8 cellular contexts compared by ENCODE assay signal in genomic region chr6:167832497-167833395, GRCh38. TPM values are rescaled to one million over a fixed set of nuclear protein-coding genes. Genes with fewer than 3 reads are reported as not detected.
DNase-seq lines count a peak whose midpoint lies in the region; ATAC-seq, FAIRE-seq and TF ChIP-seq lines count a peak whose summit lies in the region.

No MANE protein-coding gene starts in this region.

- H3K4me2 ChIP-seq in H1 (ENCODE audit: insufficient read depth in 1 of 2, low read depth in 2 of 2, low read length in 2 of 2) = peak overlapping the region; percentile 9 to 19; a peak in 2 of 4 replicates

- H4K20me1 ChIP-seq in H1 (replicated peaks in 1 of 2; ENCODE audit: control insufficient read depth in 1 of 2, insufficient read depth in 2 of 2, low read length in 2 of 2) = peaks cover 19 to 20% of the 10 kb centered on the region in 2 experiments

- H3K4me3 Mint-ChIP-seq in activated naive CD8-positive, alpha-beta T cell treated with anti-CD3 and anti-CD28 coated beads for 36 hours = no peak overlapping the region
- no peak overlapping the region for H3K4me3 Mint-ChIP-seq in activated naive CD8-positive, alpha-beta T cell treated with anti-CD3 and anti-CD28 coated beads, Interleukin-2, amount 50 U/mL, for 24 hours

- no peaks in the 10 kb centered on the region; the same call in 1 of the 2 replicates for H3K79me1 ChIP-seq in H1 (ENCODE audit: low read depth, low read length)

- H4K8ac ChIP-seq in H1 (ENCODE audit: extremely low read depth, insufficient read depth, low read length) = no peak overlapping the region

- H3K36me3 Mint-ChIP-seq in activated naive CD8-positive, alpha-beta T cell treated with anti-CD3 and anti-CD28 coated beads for 36 hours = peaks cover 1% of the 10 kb centered on the region
- H3K36me3 Mint-ChIP-seq in activated naive CD8-positive, alpha-beta T cell treated with anti-CD3 and anti-CD28 coated beads, Interleukin-2, amount 50 U/mL, for 24 hours (ENCODE audit: low read depth) = no peaks in the 10 kb centered on the region

- peaks cover 25 to 100% of the 10 kb centered on the region in 2 experiments for H3K79me2 ChIP-seq in H1 (ENCODE audit: control insufficient read depth in 1 of 2, insufficient read depth in 2 of 2, low read length in 2 of 2)

- no peak overlapping the region for H3K4ac ChIP-seq in H1 (replicated peaks; ENCODE audit: insufficient read length, low read depth, low read length)

- no peak overlapping the region for H2BK15ac ChIP-seq in H1 (ENCODE audit: low read length)

- H3K18ac ChIP-seq in H1 (ENCODE audit: extremely low read depth, low read length) = no peak overlapping the region

- H2BK5ac ChIP-seq in H1 (ENCODE audit: low read depth, low read length) = no peak overlapping the region

- no peak for FAIRE-seq in H1 (lab: Jason Lieb, UNC)

- no peak for ATAC-seq in activated naive CD8-positive, alpha-beta T cell treated with anti-CD3 and anti-CD28 coated beads, Interleukin-2, amount 50 U/mL, for 24 hours
- ATAC-seq in HG03565 (IDR thresholded peaks at IDR 0.05; ENCODE audit: unreplicated experiment) (peak; percentile 29), HG02610 (IDR thresholded peaks at IDR 0.05; ENCODE audit: unreplicated experiment) (no peak)

- no peak for TF ChIP-seq POLR2A in H1 (IDR thresholded peaks at IDR 0.05; ENCODE audit: control extremely low read depth in 1 of 2, low read depth in 2 of 2, low read length in 2 of 2)

- H2BK12ac ChIP-seq in H1 (ENCODE audit: low read depth, low read length) = no peak overlapping the region

- H3K4me1 ChIP-seq in H1 (replicated peaks in 1 of 4; ENCODE audit: control insufficient read depth in 3 of 4, insufficient read depth in 4 of 4, low read length in 3 of 4) = peaks cover 0 to 11% (median 3%) of the 10 kb centered on the region in 4 experiments; a peak in 2 of 7 replicates

- no peak overlapping the region for H4K5ac ChIP-seq in H1 (ENCODE audit: insufficient read length, low read depth, low read length)

- no peaks in the 10 kb centered on the region for H3K9me3 ChIP-seq in H1 (ENCODE audit: insufficient read depth in 2 of 2, low read depth in 1 of 2, low read length in 1 of 2)

- no peak for TF ChIP-seq RAD21 in H1 (IDR thresholded peaks at IDR 0.05 in 1 of 2, conservative IDR thresholded peaks at IDR 0.05 in 1 of 2; ENCODE audit: low read depth in 2 of 2, low read length in 2 of 2)

- no peak overlapping the region for H2AFZ ChIP-seq in H1 (ENCODE audit: low read length)

- no peak overlapping the region for H2AK5ac ChIP-seq in H1 (ENCODE audit: low read depth, low read length)

- H3K27ac ChIP-seq in H1 (ENCODE audit: low read depth, low read length) = 0 out of 2 replicates have a peak overlapping the region, but pooled peaks have one; percentile 23

- H3K9me3 Mint-ChIP-seq in activated naive CD8-positive, alpha-beta T cell treated with anti-CD3 and anti-CD28 coated beads for 36 hours = no peaks in the 10 kb centered on the region
- no peaks in the 10 kb centered on the region for H3K9me3 Mint-ChIP-seq in activated naive CD8-positive, alpha-beta T cell treated with anti-CD3 and anti-CD28 coated beads, Interleukin-2, amount 50 U/mL, for 24 hours

- 53% methylated on average over 4 of the region's 4 CpGs; no CpG with 5 or more reads in 1 of the 2 experiments for WGBS in H1 (ENCODE audit: extremely low coverage in 1 of 2, insufficient coverage in 1 of 2, insufficient read length in 1 of 2, insufficient replicate concordance in 2 of 2, low coverage in 1 of 2, low lambda C conversion rate in 2 of 2, missing lambda C conversion rate in 1 of 2), 2 experiments

- no peaks in the 10 kb centered on the region for H3K23me2 ChIP-seq in H1 (ENCODE audit: low read depth, low read length)

- no peak overlapping the region for H3K4me3 ChIP-seq in H1 (ENCODE audit: extremely low read depth in 1 of 4, insufficient read depth in 2 of 4, low read depth in 3 of 4, low read length in 4 of 4)

- no peaks in the 10 kb centered on the region for H3K27me3 ChIP-seq in H1 (replicated peaks in 1 of 4; ENCODE audit: control insufficient read depth in 3 of 4, extremely low read depth in 1 of 4, insufficient read depth in 3 of 4, low read length in 3 of 4)

- no peak for TF ChIP-seq EP300 in H1 (IDR thresholded peaks at IDR 0.05; ENCODE audit: borderline replicate concordance in 1 of 2, low read depth in 2 of 2, low read length in 2 of 2)

- H3K9ac ChIP-seq in H1 (replicated peaks in 1 of 4; ENCODE audit: extremely low read depth in 1 of 4, low read depth in 3 of 4, low read length in 3 of 4) = no peak overlapping the region

- no peak for TF ChIP-seq CTCF in H1 (IDR thresholded peaks at IDR 0.05; ENCODE audit: control extremely low read depth in 1 of 3, insufficient read depth in 1 of 3, low read depth in 1 of 3, low read length in 3 of 3)

- no peak overlapping the region for H4K91ac ChIP-seq in H1 (replicated peaks; ENCODE audit: insufficient read length, low read length)

- peaks cover 40% of the 10 kb centered on the region for H3K4me1 Mint-ChIP-seq in activated naive CD8-positive, alpha-beta T cell treated with anti-CD3 and anti-CD28 coated beads for 36 hours
- peaks cover 27% of the 10 kb centered on the region for H3K4me1 Mint-ChIP-seq in activated naive CD8-positive, alpha-beta T cell treated with anti-CD3 and anti-CD28 coated beads, Interleukin-2, amount 50 U/mL, for 24 hours

- H3K27ac Mint-ChIP-seq in activated naive CD8-positive, alpha-beta T cell treated with anti-CD3 and anti-CD28 coated beads for 36 hours = peak overlapping the region; percentile 75
- no peak overlapping the region for H3K27ac Mint-ChIP-seq in activated naive CD8-positive, alpha-beta T cell treated with anti-CD3 and anti-CD28 coated beads, Interleukin-2, amount 50 U/mL, for 24 hours

- H2BK20ac ChIP-seq in H1 (ENCODE audit: low read length) = no peak overlapping the region

- CTCF ChIA-PET in H1 (lab: Charles Lee; ENCODE audit: partially characterized antibody) = interaction anchor here (0.5 to 0.6 kb wide), 2 partner anchors 25 to 44 kb away, joined by 3 read pairs; no protein-coding TSS in a partner anchor

- peaks cover 73% of the 10 kb centered on the region for H3K27me3 Mint-ChIP-seq in activated naive CD8-positive, alpha-beta T cell treated with anti-CD3 and anti-CD28 coated beads for 36 hours
- peaks cover 69% of the 10 kb centered on the region for H3K27me3 Mint-ChIP-seq in activated naive CD8-positive, alpha-beta T cell treated with anti-CD3 and anti-CD28 coated beads, Interleukin-2, amount 50 U/mL, for 24 hours

- no peak overlapping the region for H3K23ac ChIP-seq in H1 (ENCODE audit: insufficient read length)

- H3K14ac ChIP-seq in H1 (ENCODE audit: insufficient read length) = no peak overlapping the region

- H3K36me3 ChIP-seq in H1 (ENCODE audit: control insufficient read depth in 2 of 4, insufficient read depth in 4 of 4, low read length in 3 of 4) = no peaks in the 10 kb centered on the region

- no peak overlapping the region for H2BK120ac ChIP-seq in H1 (replicated peaks; ENCODE audit: low read depth, low read length)

- no peak overlapping the region for H3K56ac ChIP-seq in H1 (replicated peaks; ENCODE audit: insufficient read length, low read depth, low read length)

- POLR2A ChIA-PET in H1 (lab: Charles Lee; ENCODE audit: partially characterized antibody) = interaction anchor here (1.0 kb wide), 1 partner anchor 12 kb away, joined by 3 read pairs; no protein-coding TSS in a partner anchor

- no peak for DNase-seq in activated naive CD8-positive, alpha-beta T cell treated with anti-CD3 and anti-CD28 coated beads for 36 hours
- no peak for DNase-seq in activated naive CD8-positive, alpha-beta T cell treated with anti-CD3 and anti-CD28 coated beads, Interleukin-2, amount 50 U/mL, for 24 hours
- DNase-seq in H1 (ENCODE audit: low read depth in 1 of 2, low spot score in 2 of 2) (no peak), superior temporal gyrus (ENCODE audit: extremely low spot score) (peak; percentile 19), NCI-H82 (lab: John Stamatoyannopoulos, UW) (no peak)
- DNase-seq in activated CD4-positive, alpha-beta T cell treated with anti-CD3 and anti-CD28 coated beads, Interleukin-2, amount 50 U/mL, for 1 hour = no peak

TF ChIP-seq in H1, 55 proteins besides CTCF, POLR2A, EP300 and RAD21:
- TF ChIP-seq BRCA1 (IDR thresholded peaks at IDR 0.05; ENCODE audit: low read depth, low read length) (no peak), GTF2F1 (IDR thresholded peaks at IDR 0.05; ENCODE audit: borderline replicate concordance, low read depth, low read length) (no peak), RFX5 (IDR thresholded peaks at IDR 0.05; ENCODE audit: borderline replicate concordance, low read depth, low read length) (no peak), ZNF274 (IDR thresholded peaks at IDR 0.05; ENCODE audit: borderline replicate concordance, extremely low read depth, low read length) (no peak), PHF8 (conservative IDR thresholded peaks at IDR 0.05; ENCODE audit: low read depth, low read length) (no peak), EGR1 (IDR thresholded peaks at IDR 0.05; ENCODE audit: borderline replicate concordance, low read depth, low read length) (no peak), ASH2L (IDR thresholded peaks at IDR 0.05; ENCODE audit: low read length) (no peak), POLR2AphosphoS5 (IDR thresholded peaks at IDR 0.05; ENCODE audit: low read depth, low read length) (no peak), SRF (IDR thresholded peaks at IDR 0.05; ENCODE audit: low read depth, low read length) (no peak), TAF1 (IDR thresholded peaks at IDR 0.05; ENCODE audit: low read depth, low read length) (no peak)
TF ChIP-seq in H1: peak in this region for 0.

RNA-seq across cellular contexts. Expression of gene AFDN, which starts 6.0 kb away (rescaled TPM):
- total RNA-seq in activated naive CD8-positive, alpha-beta T cell treated with anti-CD3 and anti-CD28 coated beads for 36 hours = 10 to 100 TPM; 18.7 to 23.5 TPM
- total RNA-seq in H1 (2021; fragmentation: NEBNext Ultra II Directional; extraction: Animal tissue kit (Norgen Biotek cat#: 25700)) = 192 and 196 TPM in 2 replicates
- 53.4 and 58.7 TPM in 2 replicates for polyA plus RNA-seq in H1 (2011; rRNA removed)
- 95.2 TPM for polyA plus RNA-seq in H1 (2011; cell fraction: cytosol; rRNA removed)
- polyA plus RNA-seq in H1 (2011; cell fraction: nucleus; rRNA removed) = 239 TPM
- 116 to 142 TPM (median 133 TPM) in 4 replicates for polyA plus RNA-seq in H1 (2012, experiment 1 of 2)
- 6.9 TPM for polyA plus RNA-seq in H1 (2012, experiment 2 of 2)
- polyA plus RNA-seq in H1 (2013, experiment 1 of 2) = 132 TPM
- polyA plus RNA-seq in H1 (2013, experiment 2 of 2) = 117 TPM
- polyA minus RNA-seq in H1 (2011; rRNA and poly(A)+ RNA removed) = 177 and 199 TPM in 2 replicates
- polyA minus RNA-seq in H1 (2011; cell fraction: cytosol; rRNA and poly(A)+ RNA removed) = 154 TPM
- 329 TPM for polyA minus RNA-seq in H1 (2011; cell fraction: nucleus; rRNA and poly(A)+ RNA removed)
